1 cellular context compared by ENCODE assay signal in genomic region chr20:45456632-45457031, GRCh38.
A peak's percentile ranks its signal among the peaks of the same experiment; 100 is the strongest.
TF ChIP-seq lines count a peak whose summit lies in the region.

No MANE protein-coding gene starts in this region.

TF ChIP-seq in K562, 482 proteins besides CTCF, POLR2A, EP300 and RAD21:
- TF ChIP-seq NFIC (IDR thresholded peaks at IDR 0.05) (no peak), ZNF3 (CRISPR knock-in tag; IDR thresholded peaks at IDR 0.05) (no peak), ZNF717 (CRISPR knock-in tag; IDR thresholded peaks at IDR 0.05) (no peak), SMC3 (conservative IDR thresholded peaks at IDR 0.05; ENCODE audit: insufficient read depth, low read depth, low read length) (0 out of 2 replicates have a peak, but pooled peaks have one; percentile 24), KAT8 (IDR thresholded peaks at IDR 0.05; ENCODE audit: low read depth) (no peak), MITF (IDR thresholded peaks at IDR 0.05) (peak; percentile 25; the same call in 1 of the 2 replicates), CTBP1 (IDR thresholded peaks at IDR 0.05; ENCODE audit: borderline replicate concordance) (0 out of 2 replicates have a peak, but pooled peaks have one; percentile 22), L3MBTL2 (IDR thresholded peaks at IDR 0.05) (0 out of 2 replicates have a peak, but pooled peaks have one; percentile 15), ZNF695 (CRISPR knock-in tag; IDR thresholded peaks at IDR 0.05) (no peak), ZBTB1 (CRISPR knock-in tag; IDR thresholded peaks at IDR 0.05; ENCODE audit: borderline replicate concordance, low read depth) (no peak), MEIS2 (IDR thresholded peaks at IDR 0.05; ENCODE audit: partially characterized antibody) (peak; percentile 12), CTCFL (IDR thresholded peaks at IDR 0.05; ENCODE audit: borderline replicate concordance, insufficient read depth, low read depth, low read length, poor library complexity, severe bottlenecking) (peak; percentile 70), USF1 (CRISPR knock-in tag; IDR thresholded peaks at IDR 0.05) (peak; percentile 12; the same call in 1 of the 2 replicates)
TF ChIP-seq in K562: peak in this region for 7.
